In genomic region chr15:92953569-92953968, GRCh38 we compare ENCODE assay signal across 1 cellular context.
TF ChIP-seq lines count a peak whose summit lies in the region.

No MANE protein-coding gene starts in this region.

TF ChIP-seq in K562, 482 proteins besides CTCF, POLR2A, EP300 and RAD21:
- TF ChIP-seq ZNF316 (IDR thresholded peaks at IDR 0.05), result peak; percentile 53; the same call in 1 of the 2 replicates
- peak; percentile 26; the same call in 1 of the 2 replicates for TF ChIP-seq C11orf30 (IDR thresholded peaks at IDR 0.05; ENCODE audit: low read depth)
- TF ChIP-seq SMC3 (conservative IDR thresholded peaks at IDR 0.05; ENCODE audit: insufficient read depth, low read depth, low read length), result no peak
- TF ChIP-seq RBM22 (IDR thresholded peaks at IDR 0.05; ENCODE audit: low read depth, low read length, poor library complexity, severe bottlenecking), result peak; percentile 26
